Comparison of ENCODE assay signal across 1 cellular context in genomic region chr2:138182913-138183312, GRCh38.
TF ChIP-seq lines count a peak whose summit lies in the region.

No MANE protein-coding gene starts in this region.

TF ChIP-seq in GM23338, 12 proteins besides CTCF, POLR2A, EP300 and RAD21 (continued from another document):
- TF ChIP-seq ZNF462 (CRISPR knock-in tag; IDR thresholded peaks at IDR 0.05): no peak
- TF ChIP-seq POLR2AphosphoS5 (IDR thresholded peaks at IDR 0.05; ENCODE audit: low read depth): no peak
- no peak for TF ChIP-seq ETS1 (IDR thresholded peaks at IDR 0.05)
- TF ChIP-seq STAT1 (IDR thresholded peaks at IDR 0.05; ENCODE audit: unreplicated experiment): no peak
- no peak for TF ChIP-seq JUNB (IDR thresholded peaks at IDR 0.05; ENCODE audit: unreplicated experiment)
- no peak for TF ChIP-seq EZH2 (IDR thresholded peaks at IDR 0.05; ENCODE audit: low read depth, unreplicated experiment)
- TF ChIP-seq ZNF331 (CRISPR knock-in tag; IDR thresholded peaks at IDR 0.05; ENCODE audit: low read depth): no peak
- no peak for TF ChIP-seq ZNF114 (CRISPR knock-in tag; IDR thresholded peaks at IDR 0.05)
- TF ChIP-seq NANOG (IDR thresholded peaks at IDR 0.05; ENCODE audit: borderline replicate concordance): no peak
TF ChIP-seq in GM23338: peak in this region for 0.
